ENCODE assay signal across 1 cellular context in the genomic region with DNA sequence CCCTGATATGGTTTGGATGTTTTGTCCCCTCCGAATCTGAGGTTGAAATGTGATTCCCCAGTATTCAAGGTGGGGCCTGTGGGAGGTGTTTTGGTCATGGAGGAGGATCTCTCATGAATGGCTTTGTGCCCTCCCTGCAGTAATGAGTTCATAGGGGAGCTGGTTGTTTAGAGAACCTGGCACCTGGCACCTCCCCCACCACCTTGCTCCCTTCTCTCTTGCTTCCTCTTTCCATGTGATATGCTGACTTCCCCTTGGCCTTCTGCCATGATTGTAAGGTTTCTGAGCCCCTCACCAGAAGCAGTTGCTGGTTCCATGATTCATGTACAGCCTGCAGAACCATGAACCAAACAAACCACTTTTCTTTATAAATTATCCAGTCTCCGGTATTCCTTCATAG.
TF ChIP-seq lines count a peak whose summit lies in the region.

No MANE protein-coding gene starts in this region.

TF ChIP-seq in H1, 55 proteins besides CTCF, POLR2A, EP300 and RAD21:
- TF ChIP-seq GABPA (IDR thresholded peaks at IDR 0.05; ENCODE audit: borderline replicate concordance, insufficient read depth, low read length) (no peak), CHD1 (IDR thresholded peaks at IDR 0.05; ENCODE audit: low read depth, low read length) (no peak), RNF2 (IDR thresholded peaks at IDR 0.05; ENCODE audit: borderline replicate concordance, low read depth, low read length, missing control alignments, poor library complexity, severe bottlenecking) (no peak), CTBP2 (IDR thresholded peaks at IDR 0.05; ENCODE audit: borderline replicate concordance, insufficient read depth, insufficient read length, low read length) (no peak), NANOG (IDR thresholded peaks at IDR 0.05; ENCODE audit: insufficient read depth, low read depth, low read length, poor library complexity, severe bottlenecking) (no peak), CBX8 (IDR thresholded peaks at IDR 0.05; ENCODE audit: borderline replicate concordance, low read depth, low read length) (no peak), CREB1 (IDR thresholded peaks at IDR 0.05) (no peak), KDM4A (IDR thresholded peaks at IDR 0.05; ENCODE audit: low read depth, low read length, severe bottlenecking) (no peak), SUZ12 (IDR thresholded peaks at IDR 0.05; ENCODE audit: low read length) (no peak), YY1 (IDR thresholded peaks at IDR 0.05; ENCODE audit: low read depth, low read length) (no peak), GTF2F1 (IDR thresholded peaks at IDR 0.05; ENCODE audit: borderline replicate concordance, low read depth, low read length) (no peak)
- TF ChIP-seq, protein P1, sequence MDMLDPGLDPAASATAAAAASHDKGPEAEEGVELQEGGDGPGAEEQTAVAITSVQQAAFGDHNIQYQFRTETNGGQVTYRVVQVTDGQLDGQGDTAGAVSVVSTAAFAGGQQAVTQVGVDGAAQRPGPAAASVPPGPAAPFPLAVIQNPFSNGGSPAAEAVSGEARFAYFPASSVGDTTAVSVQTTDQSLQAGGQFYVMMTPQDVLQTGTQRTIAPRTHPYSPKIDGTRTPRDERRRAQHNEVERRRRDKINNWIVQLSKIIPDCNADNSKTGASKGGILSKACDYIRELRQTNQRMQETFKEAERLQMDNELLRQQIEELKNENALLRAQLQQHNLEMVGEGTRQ (IDR thresholded peaks at IDR 0.05; ENCODE audit: low read length): no peak
- TF ChIP-seq, protein P2, sequence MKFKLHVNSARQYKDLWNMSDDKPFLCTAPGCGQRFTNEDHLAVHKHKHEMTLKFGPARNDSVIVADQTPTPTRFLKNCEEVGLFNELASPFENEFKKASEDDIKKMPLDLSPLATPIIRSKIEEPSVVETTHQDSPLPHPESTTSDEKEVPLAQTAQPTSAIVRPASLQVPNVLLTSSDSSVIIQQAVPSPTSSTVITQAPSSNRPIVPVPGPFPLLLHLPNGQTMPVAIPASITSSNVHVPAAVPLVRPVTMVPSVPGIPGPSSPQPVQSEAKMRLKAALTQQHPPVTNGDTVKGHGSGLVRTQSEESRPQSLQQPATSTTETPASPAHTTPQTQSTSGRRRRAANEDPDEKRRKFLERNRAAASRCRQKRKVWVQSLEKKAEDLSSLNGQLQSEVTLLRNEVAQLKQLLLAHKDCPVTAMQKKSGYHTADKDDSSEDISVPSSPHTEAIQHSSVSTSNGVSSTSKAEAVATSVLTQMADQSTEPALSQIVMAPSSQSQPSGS (IDR thresholded peaks at IDR 0.05; ENCODE audit: low read length): no peak
- TF ChIP-seq, protein P3, sequence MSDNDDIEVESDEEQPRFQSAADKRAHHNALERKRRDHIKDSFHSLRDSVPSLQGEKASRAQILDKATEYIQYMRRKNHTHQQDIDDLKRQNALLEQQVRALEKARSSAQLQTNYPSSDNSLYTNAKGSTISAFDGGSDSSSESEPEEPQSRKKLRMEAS (IDR thresholded peaks at IDR 0.05): no peak
